ENCODE assay signal across 8 cellular contexts in the genomic region with DNA sequence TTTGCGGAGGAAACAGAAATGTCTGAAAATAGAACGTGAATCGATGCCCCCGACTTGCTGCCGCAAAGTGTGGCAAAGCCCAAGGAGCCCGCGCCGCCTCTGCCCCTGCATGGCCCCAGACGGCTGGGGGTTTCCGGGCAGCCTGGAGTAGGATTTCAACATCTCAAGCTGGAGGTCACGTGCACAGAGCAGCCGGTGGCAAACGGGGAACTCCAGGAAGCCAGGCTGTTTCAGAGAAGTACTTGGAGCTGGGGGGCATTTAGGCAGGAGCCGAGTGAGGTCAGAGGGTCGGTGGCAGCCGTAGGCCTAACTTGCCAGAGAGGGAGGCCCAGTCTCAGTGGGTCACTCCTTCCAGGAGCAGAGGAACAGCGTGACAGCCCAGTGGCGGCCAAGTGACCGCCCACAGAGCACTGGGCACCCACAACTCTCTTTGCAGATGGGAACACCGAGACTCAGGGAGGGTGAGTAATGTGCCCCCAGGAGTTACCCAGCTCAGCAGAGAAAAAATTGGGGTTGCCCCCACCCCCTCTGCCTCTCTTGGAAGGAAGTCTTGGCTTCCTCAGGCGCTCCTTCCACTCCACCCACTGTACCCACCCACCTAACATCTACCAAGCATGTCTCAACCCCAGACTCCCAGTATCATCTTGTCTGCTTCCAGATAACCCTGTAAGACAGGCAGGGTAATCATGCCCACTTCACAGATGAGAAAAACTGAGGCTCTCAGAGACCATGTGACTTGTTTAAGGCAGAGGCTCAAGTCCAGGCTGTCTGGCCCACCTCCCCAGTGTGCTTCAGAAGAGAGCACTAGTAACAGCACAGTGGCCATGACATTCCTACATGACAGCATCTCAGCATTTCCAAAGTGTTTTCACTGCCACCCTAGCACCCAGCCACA.
DNase-seq lines count a peak whose midpoint lies in the region; ATAC-seq lines count a peak whose summit lies in the region.

No MANE protein-coding gene starts in this region.

- peaks cover 93% of the 10 kb centered on the region for H3K4me1 Mint-ChIP-seq in dendritic cell treated with granulocyte-macrophage colony-stimulating factor and Interleukin-4, amounts not matched to agents 40 ng/mL and 50 ng/mL, for 4 days (ENCODE audit: low read depth)
- H3K4me1 Mint-ChIP-seq in naive thymus-derived CD8-positive, alpha-beta T cell = peaks cover 13 to 74% (median 29%) of the 10 kb centered on the region in 4 donors

- in situ Hi-C loops in KBM-7 (cut with MboI; ENCODE audit: low pct_unique_long_range_greater_than_20kb, low sequenced_read_pairs) = no loop called here

- H3K9me3 Mint-ChIP-seq in dendritic cell treated with granulocyte-macrophage colony-stimulating factor and Interleukin-4, amounts not matched to agents 40 ng/mL and 50 ng/mL, for 4 days = no peaks in the 10 kb centered on the region
- H3K9me3 Mint-ChIP-seq in naive thymus-derived CD8-positive, alpha-beta T cell = no peaks in the 10 kb centered on the region

- peak overlapping the region; percentile 94 for H3K27ac Mint-ChIP-seq in dendritic cell treated with granulocyte-macrophage colony-stimulating factor and Interleukin-4, amounts not matched to agents 40 ng/mL and 50 ng/mL, for 4 days
- peak overlapping the region in 9 of 10 donors; percentile 8 to 86 (median 69) for H3K27ac Mint-ChIP-seq in naive thymus-derived CD8-positive, alpha-beta T cell

- DNase-seq in A172 (ENCODE audit: low spot score) = peak; percentile 36
- DNase-seq in GM19240 (ENCODE audit: insufficient read length, low spot score) = peak; percentile 57
- DNase-seq in KBM-7 = peak; percentile 95
- DNase-seq in activated CD4-positive, alpha-beta T cell treated with anti-CD3 and anti-CD28 coated beads, Interleukin-2, amount 50 U/mL, for 24 hours (ENCODE audit: low read depth in 1 of 2, low spot score in 1 of 2) = peak; percentile 74 to 86
- DNase-seq in naive thymus-derived CD8-positive, alpha-beta T cell = peak in 9 of 10 donors; percentile 24 to 63 (median 33)
- DNase-seq in stimulated activated naive CD8-positive, alpha-beta T cell treated with anti-CD3 and anti-CD28 coated beads, Interleukin-15, Interleukin-2, amounts not matched to agents 100 U/mL and 50 U/mL, for 24 hours = peak; percentile 92
- DNase-seq in HuH-7.5 (ENCODE audit: low spot score) = no peak

- intact Hi-C loops in dendritic cell treated with granulocyte-macrophage colony-stimulating factor and Interleukin-4, amounts not matched to agents 40 ng/mL and 50 ng/mL, for 4 days (cut with micrococcal nuclease) = loop anchor here (1.0 kb wide), 2 partner anchors 12 to 13 kb away; no protein-coding TSS in a partner anchor

- no peaks in the 10 kb centered on the region for H3K36me3 Mint-ChIP-seq in dendritic cell treated with granulocyte-macrophage colony-stimulating factor and Interleukin-4, amounts not matched to agents 40 ng/mL and 50 ng/mL, for 4 days (ENCODE audit: low read depth)
- H3K36me3 Mint-ChIP-seq in naive thymus-derived CD8-positive, alpha-beta T cell = no peaks in the 10 kb centered on the region

- peak; percentile 91 to 98 for ATAC-seq in naive thymus-derived CD8-positive, alpha-beta T cell
- peak; percentile 54 for ATAC-seq in stimulated activated naive CD8-positive, alpha-beta T cell treated with anti-CD3 and anti-CD28 coated beads, Interleukin-15, Interleukin-2, amounts not matched to agents 100 U/mL and 50 U/mL, for 24 hours

- POLR2A ChIA-PET in naive thymus-derived CD8-positive, alpha-beta T cell (lab: Charles Lee) = no interaction called here

- H3K4me3 Mint-ChIP-seq in dendritic cell treated with granulocyte-macrophage colony-stimulating factor and Interleukin-4, amounts not matched to agents 40 ng/mL and 50 ng/mL, for 4 days = peak overlapping the region; percentile 58
- peak overlapping the region; percentile 52 to 85 (median 76) for H3K4me3 Mint-ChIP-seq in naive thymus-derived CD8-positive, alpha-beta T cell

- H3K27me3 Mint-ChIP-seq in dendritic cell treated with granulocyte-macrophage colony-stimulating factor and Interleukin-4, amounts not matched to agents 40 ng/mL and 50 ng/mL, for 4 days = peaks cover 6% of the 10 kb centered on the region
- no peaks in the 10 kb centered on the region for H3K27me3 Mint-ChIP-seq in naive thymus-derived CD8-positive, alpha-beta T cell
